In genomic region chr10:109411897-109412296, GRCh38 we compare ENCODE assay signal across 21 cellular contexts.
DNase-seq lines count a peak whose midpoint lies in the region; ATAC-seq and TF ChIP-seq lines count a peak whose summit lies in the region.
"Had no signal": no experiment of that assay in that cellular context is flagged by ENCODE, and none has a peak within 500 bp of the region (broad histone marks: within the 10 kb centered on the region; RNA-seq: fewer than 3 reads in every experiment).

No MANE protein-coding gene starts in this region.

- no peaks in the 10 kb centered on the region for H3K9me2 ChIP-seq in GM23248 (ENCODE audit: insufficient read depth)

- H3K36me3 ChIP-seq in sigmoid colon (no peaks in the 10 kb centered on the region), MG63 (no peaks in the 10 kb centered on the region), GM23248 (ENCODE audit: low read depth) (no peaks in the 10 kb centered on the region)
- H3K36me3 ChIP-seq: heart left ventricle had no signal

- TF ChIP-seq POLR2A in sigmoid colon (IDR thresholded peaks at IDR 0.05): no peak

- no peak overlapping the region for H3K9ac ChIP-seq in GM23248

- TF ChIP-seq EP300 in sigmoid colon (IDR thresholded peaks at IDR 0.05): no peak

- 41 to 46% methylated on average over 4 of the region's 4 CpGs for WGBS in sigmoid colon, 2 donors
- WGBS in GM23248 (ENCODE audit: low coverage in 1 of 2, low lambda C conversion rate in 2 of 2, missing lambda C conversion rate in 2 of 2), 2 experiments: 49 to 55% methylated on average over 4 of the region's 4 CpGs

- peak; percentile 53 for ATAC-seq in left lobe of liver
- ATAC-seq: activated CD8-positive, alpha-beta T cell treated with anti-CD3 and anti-CD28 coated beads, Interleukin-2, amount 10 ng/mL, durations not matched to agents 7 days and 5 days; GM12878; heart left ventricle; natural killer cell; stimulated activated memory B cell treated with anti-CD40 and anti-IgM and Interleukin-4, amounts not matched to agents 10 μg/mL and 1 μg/mL and 100 μg/mL, for 72 hours had no signal

- no peaks in the 10 kb centered on the region for H4K20me1 ChIP-seq in GM23248 (ENCODE audit: insufficient read depth)

- no peaks in the 10 kb centered on the region for H3F3A ChIP-seq in GM23248 (ENCODE audit: insufficient read depth)

- no peak overlapping the region for H2AFZ ChIP-seq in GM23248

- H3K27ac ChIP-seq in VCaP (no peak overlapping the region), sigmoid colon (peak overlapping the region in 1 of 4 donors; percentile 13), GM23248 (no peak overlapping the region)
- H3K27ac ChIP-seq: heart left ventricle had no signal

- H3K27me3 ChIP-seq in sigmoid colon (no peaks in the 10 kb centered on the region), MG63 (no peaks in the 10 kb centered on the region), GM23248 (replicated peaks; ENCODE audit: insufficient read depth) (no peaks in the 10 kb centered on the region)
- H3K27me3 ChIP-seq: heart left ventricle had no signal

- in situ Hi-C loops in GM23248 (cut with MboI): no loop called here

- H3K4me2 ChIP-seq in GM23248 (ENCODE audit: unreplicated experiment): no peak overlapping the region

- peak; percentile 43; the same call in 1 of the 2 replicates for TF ChIP-seq CTCF in LNCAP (IDR thresholded peaks at IDR 0.05)
- TF ChIP-seq CTCF in VCaP (conservative IDR thresholded peaks at IDR 0.05): peak; percentile 19; the same call in 1 of the 2 replicates
- TF ChIP-seq CTCF in sigmoid colon (IDR thresholded peaks at IDR 0.05): no peak

- H3K4me1 ChIP-seq in sigmoid colon: peaks cover 0 to 11% (median 4%) of the 10 kb centered on the region in 4 donors
- no peaks in the 10 kb centered on the region for H3K4me1 ChIP-seq in GM23248 (ENCODE audit: insufficient read depth)
- H3K4me1 ChIP-seq: heart left ventricle had no signal

- H3K4me3 ChIP-seq in sigmoid colon (no peak overlapping the region), MG63 (no peak overlapping the region), GM23248 (no peak overlapping the region)
- H3K4me3 ChIP-seq: GM12878, heart left ventricle had no signal

- DNase-seq in left lobe of liver (ENCODE audit: low spot score): no peak
- peak; percentile 67 for DNase-seq in sigmoid colon
- no peak for DNase-seq in MG63
- DNase-seq in HuH-7.5 (ENCODE audit: low spot score): no peak
- DNase-seq in GM23248: no peak
- DNase-seq: activated CD4-positive, CD25-positive, alpha-beta regulatory T cell treated with anti-CD3 and anti-CD28 coated beads, Interleukin-2, amount 50 U/mL, for 72 hours; activated CD8-positive, alpha-beta T cell treated with anti-CD3 and anti-CD28 coated beads, Interleukin-2, amount 10 ng/mL, durations not matched to agents 7 days and 5 days; CD4-positive, alpha-beta memory T cell; DMS79; heart left ventricle; Kasumi-1; natural killer cell; NCI-H2171 treated with DMSO at 0.1 percent for 48 hours; NCI-H526; posterior cingulate gyrus; Right ventricle myocardium superior; stimulated activated CD4-positive, alpha-beta T cell treated with anti-CD3 and anti-CD28 coated beads, Interleukin-1b, Interleukin-23, amount 100 ng/mL, for 48 hours had no signal

- intact Hi-C loops in sigmoid colon (cut with DNase I): no loop called here

- no peaks in the 10 kb centered on the region for H3K79me2 ChIP-seq in GM23248 (ENCODE audit: insufficient read depth)

- H3K9me3 ChIP-seq in sigmoid colon (no peaks in the 10 kb centered on the region), MG63 (no peaks in the 10 kb centered on the region; the same call in 1 of the 2 replicates), GM23248 (ENCODE audit: low read depth) (no peaks in the 10 kb centered on the region)
- H3K9me3 ChIP-seq: heart left ventricle had no signal

Comparison
In these comparisons a context has a peak if more than half of its experiments do, and no peak if none do; other contexts are left out.
1. CTCF ChIP-seq: peak in LNCAP (single experiment) and VCaP (single experiment); none in sigmoid colon (0 of 4).